In the genomic region with DNA sequence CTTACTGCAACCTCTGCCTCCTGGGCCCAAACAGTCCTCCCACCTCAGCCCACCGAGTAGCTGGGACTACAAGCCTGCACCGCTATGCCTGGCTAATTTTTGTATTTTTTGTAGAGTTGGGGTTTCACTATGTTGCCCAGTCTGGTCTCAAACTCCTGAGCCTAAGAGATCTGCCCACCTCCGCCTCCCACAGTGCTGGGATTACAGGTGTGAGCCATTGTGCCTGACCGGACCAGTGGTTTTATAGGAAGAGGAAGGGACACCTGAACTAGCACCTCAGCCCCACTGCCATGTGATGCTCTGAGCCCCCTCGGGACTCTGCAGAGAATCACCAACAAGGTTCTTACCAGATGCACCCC, we compare ENCODE assay signal across 21 cellular contexts. TPM values are rescaled to one million over a fixed set of nuclear protein-coding genes. Genes with fewer than 3 reads are reported as not detected.
DNase-seq lines count a peak whose midpoint lies in the region; FAIRE-seq and TF ChIP-seq lines count a peak whose summit lies in the region.
"Had no signal": no experiment of that assay in that cellular context is flagged by ENCODE, and none has a peak within 500 bp of the region (broad histone marks: within the 10 kb centered on the region; RNA-seq: fewer than 3 reads in every experiment).

No MANE protein-coding gene starts in this region.

- DNase-seq in NT2/D1 (ENCODE audit: low read depth, low spot score) (no peak), type B pancreatic cell (ENCODE audit: extremely low spot score, unreplicated experiment) (no peak), NCI-H2227 treated with DMSO at 0.1 percent for 48 hours (lab: John Stamatoyannopoulos, UW) (no peak), urothelium cell line (ENCODE audit: low spot score) (no peak)
- DNase-seq: activated CD4-positive, alpha-beta T cell treated with anti-CD3 and anti-CD28 coated beads, Interleukin-2, amount 50 U/mL, for 4 hours; activated CD4-positive, CD25-positive, alpha-beta regulatory T cell; CD4-positive, alpha-beta memory T cell; colonic mucosa; NCI-H1436; NCI-H2107; NCI-H446 treated with DMSO at 0.1 percent for 48 hours; stimulated activated CD4-positive, alpha-beta T cell treated with anti-CD3 and anti-CD28 coated beads, Interleukin-15, amount 100 ng/mL, for 24 hours had no signal

- H3K36me3 Mint-ChIP-seq in type B pancreatic cell, result no peaks in the 10 kb centered on the region
- H3K36me3 Mint-ChIP-seq: activated naive CD4-positive, alpha-beta T cell treated with anti-CD3 and anti-CD28 coated beads, Interleukin-2, amount 50 U/mL, for 24 hours; CD4-positive, alpha-beta memory T cell had no signal

- H3K27ac Mint-ChIP-seq in type B pancreatic cell, result peak overlapping the region; percentile 51
- H3K27ac Mint-ChIP-seq: CD4-positive, alpha-beta memory T cell; stimulated activated naive CD8-positive, alpha-beta T cell treated with anti-CD3 and anti-CD28 coated beads, Interleukin-15, Interleukin-2, amounts not matched to agents 100 ng/mL and 50 ng/mL, for 24 hours had no signal

- H3K27me3 ChIP-seq in NT2/D1 (ENCODE audit: insufficient read depth, insufficient read length), result no peaks in the 10 kb centered on the region
- no peaks in the 10 kb centered on the region for H3K27me3 ChIP-seq in esophagus (ENCODE audit: control insufficient read depth in 1 of 2, insufficient read depth in 2 of 2, low read length in 2 of 2)
- H3K27me3 ChIP-seq: colonic mucosa had no signal

- no peaks in the 10 kb centered on the region for H3K27me3 Mint-ChIP-seq in type B pancreatic cell
- H3K27me3 Mint-ChIP-seq: activated naive CD4-positive, alpha-beta T cell treated with anti-CD3 and anti-CD28 coated beads, Interleukin-2, amount 50 U/mL, for 24 hours; CD4-positive, alpha-beta memory T cell; stimulated activated naive CD8-positive, alpha-beta T cell treated with anti-CD3 and anti-CD28 coated beads, Interleukin-15, Interleukin-2, amounts not matched to agents 100 ng/mL and 50 ng/mL, for 24 hours had no signal

- 89 to 91% methylated on average over 5 of the region's 5 CpGs for WGBS in esophagus, 2 donors

- H3K9me3 Mint-ChIP-seq in type B pancreatic cell, result no peaks in the 10 kb centered on the region
- H3K9me3 Mint-ChIP-seq: activated naive CD4-positive, alpha-beta T cell treated with anti-CD3 and anti-CD28 coated beads, Interleukin-2, amount 50 U/mL, for 24 hours; CD4-positive, alpha-beta memory T cell; stimulated activated naive CD8-positive, alpha-beta T cell treated with anti-CD3 and anti-CD28 coated beads, Interleukin-15, Interleukin-2, amounts not matched to agents 100 ng/mL and 50 ng/mL, for 24 hours had no signal

- TF ChIP-seq CTCF in type B pancreatic cell (conservative IDR thresholded peaks at IDR 0.05), result no peak

- H3K9me3 ChIP-seq in NT2/D1 (ENCODE audit: insufficient read depth, low read length) (no peaks in the 10 kb centered on the region), esophagus (ENCODE audit: control insufficient read depth in 2 of 2, insufficient read depth in 1 of 2, low read depth in 1 of 2, low read length in 1 of 2) (no peaks in the 10 kb centered on the region)
- H3K9me3 ChIP-seq: colonic mucosa had no signal

- H3K4me3 Mint-ChIP-seq in type B pancreatic cell, result no peak overlapping the region
- H3K4me3 Mint-ChIP-seq: activated naive CD4-positive, alpha-beta T cell treated with anti-CD3 and anti-CD28 coated beads, Interleukin-2, amount 50 U/mL, for 24 hours; CD4-positive, alpha-beta memory T cell; stimulated activated naive CD8-positive, alpha-beta T cell treated with anti-CD3 and anti-CD28 coated beads, Interleukin-15, Interleukin-2, amounts not matched to agents 100 ng/mL and 50 ng/mL, for 24 hours had no signal

- peaks cover 21% of the 10 kb centered on the region for H3K4me1 Mint-ChIP-seq in type B pancreatic cell (ENCODE audit: unreplicated experiment)
- H3K4me1 Mint-ChIP-seq: activated naive CD4-positive, alpha-beta T cell treated with anti-CD3 and anti-CD28 coated beads, Interleukin-2, amount 50 U/mL, for 24 hours had no signal

- no peaks in the 10 kb centered on the region for H3K36me3 ChIP-seq in NT2/D1 (ENCODE audit: insufficient read depth, insufficient read length, low read length)
- H3K36me3 ChIP-seq in esophagus (ENCODE audit: control insufficient read depth in 2 of 2, insufficient read depth in 2 of 2, low read length in 1 of 2), result peaks cover 0 to 11% of the 10 kb centered on the region in 2 donors
- H3K36me3 ChIP-seq: colonic mucosa had no signal

- H3K4me1 ChIP-seq in NT2/D1 (ENCODE audit: insufficient read depth, insufficient read length), result peaks cover 43% of the 10 kb centered on the region
- H3K4me1 ChIP-seq in esophagus (ENCODE audit: control insufficient read depth in 2 of 2, insufficient read depth in 2 of 2, low read length in 1 of 2), result peaks cover 3 to 12% of the 10 kb centered on the region in 2 donors

- H3K9ac ChIP-seq in NT2/D1 (ENCODE audit: insufficient read length, low read depth), result peak overlapping the region; percentile 0

- H3K27ac ChIP-seq in esophagus (ENCODE audit: low read depth in 2 of 2, low read length in 1 of 2), result peak overlapping the region; percentile 1 to 77
- H3K27ac ChIP-seq: colonic mucosa had no signal

- FAIRE-seq in urothelium cell line (lab: Jason Lieb, UNC), result no peak
- FAIRE-seq: islet of Langerhans had no signal

- H3K4me3 ChIP-seq in NT2/D1 (ENCODE audit: insufficient read length, low read depth) (no peak overlapping the region), esophagus (ENCODE audit: low read depth in 1 of 2, low read length in 2 of 2) (peak overlapping the region in 1 of 2 donors; percentile 88)
- H3K4me3 ChIP-seq: colonic mucosa had no signal

RNA-seq across cellular contexts. Expression of a gene that starts 4.1 kb away (rescaled TPM):
- 100 to 1,000 TPM; 163 to 275 TPM for polyA plus RNA-seq in esophagus
- total RNA-seq in type B pancreatic cell (ENCODE audit: low replicate concordance), result 20.0 and 67.7 TPM in 2 replicates
- total RNA-seq: fibroblast of lung, sciatic nerve had no signal
- polyA plus RNA-seq: fibroblast of lung had no signal

RNA-seq across cellular contexts. Expression of a gene that starts 22.7 kb away (rescaled TPM):
- polyA plus RNA-seq in esophagus, result under 1 TPM; 0.28 to 0.51 TPM
- not detected in 2 replicates for total RNA-seq in type B pancreatic cell (ENCODE audit: low replicate concordance)
- total RNA-seq: CD4-positive, alpha-beta memory T cell; fibroblast of lung; lower leg skin; posterior vena cava had no signal
- polyA plus RNA-seq: fibroblast of lung, neural cell had no signal

RNA-seq across cellular contexts. Expression of a gene that starts 32.1 kb away (rescaled TPM):
- polyA plus RNA-seq in esophagus, result 10 to 100 TPM; 17.0 to 20.6 TPM
- total RNA-seq in type B pancreatic cell (ENCODE audit: low replicate concordance), result 0.75 and 0.93 TPM in 2 replicates
- total RNA-seq: fibroblast of lung had no signal
- polyA plus RNA-seq: neural cell had no signal

RNA-seq across cellular contexts. Expression of a gene that starts 43.4 kb away (rescaled TPM):
- 10 to 100 TPM; 10.1 to 16.0 TPM for polyA plus RNA-seq in esophagus
- total RNA-seq in type B pancreatic cell (ENCODE audit: low replicate concordance), result 27.1 and 50.5 TPM in 2 replicates
